10 cellular contexts compared by ENCODE assay signal in genomic region chr2:130336150-130336876, GRCh38. TPM values are rescaled to one million over a fixed set of nuclear protein-coding genes. Genes with fewer than 3 reads are reported as not detected.
DNase-seq lines count a peak whose midpoint lies in the region; ATAC-seq and FAIRE-seq lines count a peak whose summit lies in the region.
"Had no signal": no experiment of that assay in that cellular context is flagged by ENCODE, and none has a peak within 500 bp of the region (broad histone marks: within the 10 kb centered on the region; RNA-seq: fewer than 3 reads in every experiment).

No MANE protein-coding gene starts in this region.

- H2AFZ ChIP-seq in Karpas-422 (ENCODE audit: low read length), result no peak overlapping the region
- H2AFZ ChIP-seq in neuron (ENCODE audit: low read depth, low read length), result no peak overlapping the region

- no peaks in the 10 kb centered on the region for H4K20me1 ChIP-seq in Karpas-422 (ENCODE audit: insufficient read depth, low read depth, low read length)

- DNase-seq in Karpas-422, result no peak
- DNase-seq in cerebellum (ENCODE audit: low spot score), result peak; percentile 54
- no peak for DNase-seq in RPMI8226
- no peak for DNase-seq in NCI-H446 (lab: John Stamatoyannopoulos, UW)
- DNase-seq in RCC 7860 (ENCODE audit: low spot score), result no peak
- DNase-seq: DND-41 had no signal

- H3K27me3 ChIP-seq in Karpas-422 (ENCODE audit: low read length) (no peaks in the 10 kb centered on the region), neuron (ENCODE audit: insufficient read depth, low read length) (peaks cover 3% of the 10 kb centered on the region)

- no peaks in the 10 kb centered on the region for H3K9me3 ChIP-seq in ES-I3 (ENCODE audit: control insufficient read depth, insufficient read depth, low read length)
- no peaks in the 10 kb centered on the region for H3K9me3 ChIP-seq in Karpas-422 (ENCODE audit: low read length)
- H3K9me3 ChIP-seq in neuron (ENCODE audit: low read length), result peaks cover 3% of the 10 kb centered on the region
- H3K9me3 ChIP-seq: left lung had no signal

- H3K79me2 ChIP-seq in Karpas-422 (ENCODE audit: low read length), result peaks cover 7% of the 10 kb centered on the region; the same call in 1 of the 2 replicates

- H3K36me3 ChIP-seq in ES-I3 (ENCODE audit: insufficient read depth, low read length) (no peaks in the 10 kb centered on the region), Karpas-422 (ENCODE audit: insufficient read depth, low read length) (peaks cover 9% of the 10 kb centered on the region; the same call in 1 of the 2 replicates), neuron (ENCODE audit: insufficient read depth, low read length) (peaks cover 11% of the 10 kb centered on the region)

- FAIRE-seq in RCC 7860 (lab: Jason Lieb, UNC), result no peak

- H3K9ac ChIP-seq in ES-I3 (ENCODE audit: low read depth, low read length) (peak overlapping the region; percentile 70; the same call in 1 of the 2 replicates), Karpas-422 (ENCODE audit: low read length) (0 out of 2 replicates have a peak overlapping the region, but pooled peaks have one; percentile 27)

- H3K4me3 ChIP-seq in Karpas-422 (ENCODE audit: low read length) (peak overlapping the region; percentile 7; the same call in 1 of the 2 replicates), neuron (ENCODE audit: low read length) (peak overlapping the region; percentile 56)

- H3K9me2 ChIP-seq in Karpas-422 (replicated peaks; ENCODE audit: insufficient read depth, low read length), result no peaks in the 10 kb centered on the region

- H3K4me1 ChIP-seq in ES-I3 (ENCODE audit: insufficient read depth, low read length) (peaks cover 3% of the 10 kb centered on the region), Karpas-422 (ENCODE audit: low read length) (peaks cover 36% of the 10 kb centered on the region), neuron (ENCODE audit: insufficient read depth, low read length) (peaks cover 8% of the 10 kb centered on the region)

- ATAC-seq in GM19035 (IDR thresholded peaks at IDR 0.05; ENCODE audit: unreplicated experiment), result no peak

- H3K27ac ChIP-seq in Karpas-422 (ENCODE audit: low read length), result no peak overlapping the region

- peak overlapping the region; percentile 77 for H3K4me2 ChIP-seq in Karpas-422 (ENCODE audit: low read depth, low read length, poor library complexity, severe bottlenecking)

RNA-seq across cellular contexts. Expression of gene IMP4, which starts 6.4 kb away (rescaled TPM):
- 233 and 379 TPM in 2 replicates for total RNA-seq in Karpas-422 (2014; rRNA removed; shearing (Covaris generic); ENCODE audit: low replicate concordance)
- total RNA-seq in cerebellum, result 27.9 TPM

RNA-seq across cellular contexts. Expression of gene PTPN18, which starts 19.5 kb away (rescaled TPM):
- 229 and 264 TPM in 2 replicates for total RNA-seq in Karpas-422 (2014; rRNA removed; shearing (Covaris generic); ENCODE audit: low replicate concordance)
- total RNA-seq in cerebellum, result 27.0 TPM
